ENCODE assay signal across 24 cellular contexts in the genomic region with DNA sequence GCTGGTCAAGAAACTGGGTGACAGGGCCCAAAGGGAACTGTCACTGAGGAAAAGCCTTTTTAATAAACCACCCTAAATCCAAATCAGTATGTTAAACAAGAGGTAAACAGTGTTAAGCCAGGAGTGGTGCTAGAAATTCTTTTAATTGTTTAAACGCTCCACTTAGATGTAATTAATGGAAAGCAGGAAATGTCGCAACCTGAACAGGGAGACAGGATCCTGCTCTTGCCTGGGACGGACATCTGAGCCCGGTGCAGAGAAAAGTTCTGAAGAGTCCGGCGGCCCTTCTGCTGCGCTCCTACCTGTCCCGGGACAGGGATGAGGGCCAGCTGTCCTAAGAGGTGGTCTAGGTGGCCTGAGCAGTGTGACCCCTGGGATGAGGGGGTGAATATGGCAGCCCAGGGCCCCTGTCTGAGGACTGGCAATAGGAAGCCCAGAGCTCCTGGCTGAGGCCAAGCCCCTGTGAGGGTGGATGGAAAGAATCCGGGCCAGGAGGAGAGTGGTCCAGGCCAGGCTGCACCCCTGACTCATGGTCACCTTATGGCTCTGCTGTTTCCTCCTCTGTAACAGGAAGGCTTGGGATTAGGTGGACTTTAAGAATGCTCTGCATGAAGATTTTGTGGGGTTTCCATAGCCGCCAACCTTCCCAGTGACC.
"Had no signal": no experiment of that assay in that cellular context is flagged by ENCODE, and none has a peak within 500 bp of the region (broad histone marks: within the 10 kb centered on the region; RNA-seq: fewer than 3 reads in every experiment).

No MANE protein-coding gene starts in this region.

- H3K27me3 Mint-ChIP-seq: naive thymus-derived CD8-positive, alpha-beta T cell; stimulated activated naive CD8-positive, alpha-beta T cell treated with anti-CD3 and anti-CD28 coated beads, Interleukin-15, Interleukin-2, amounts not matched to agents 100 ng/mL and 50 ng/mL, for 24 hours; type B pancreatic cell had no signal

- H3K4me3 ChIP-seq: skin epidermis, thoracic aorta had no signal

- ATAC-seq: activated naive CD4-positive, alpha-beta T cell treated with anti-CD3 and anti-CD28 coated beads, Interleukin-2, amount 50 U/mL, for 72 hours; left cardiac atrium; naive thymus-derived CD8-positive, alpha-beta T cell; sciatic nerve; stimulated activated effector memory CD8-positive, alpha-beta T cell treated with anti-CD3 and anti-CD28 coated beads, Interleukin-12 subunit alpha, Interleukin-12 subunit beta, amount 100 ng/mL, for 72 hours had no signal

- H3K36me3 ChIP-seq: thoracic aorta had no signal

- H3K27ac ChIP-seq: thoracic aorta had no signal

- H3K9me3 ChIP-seq: thoracic aorta had no signal

- DNase-seq: activated CD4-positive, alpha-beta memory T cell treated with anti-CD3 and anti-CD28 coated beads, Interleukin-2, amount 10 ng/mL, durations not matched to agents 7 days and 5 days; activated CD4-positive, alpha-beta T cell treated with anti-CD3 and anti-CD28 coated beads for 48 hours; activated T-cell treated with anti-CD3 and anti-CD28 coated beads, Interleukin-2, amount 50 U/mL, for 48 hours; anterior cingulate cortex; dermis blood vessel endothelial cell; effector CD4-positive, alpha-beta T cell; foreskin fibroblast; head of caudate nucleus; hippocampal formation; left cardiac atrium; naive thymus-derived CD8-positive, alpha-beta T cell; stimulated activated CD4-positive, alpha-beta T cell treated with anti-CD3 and anti-CD28 coated beads, Interleukin-12 subunit alpha, Interleukin-12 subunit beta, amount 100 ng/mL, for 4 hours; stimulated activated CD4-positive, alpha-beta T cell treated with anti-CD3 and anti-CD28 coated beads, Interleukin-4, amount 100 ng/mL, for 24 hours; T-helper 1 cell had no signal

- H3K9me3 Mint-ChIP-seq: activated T-helper 2 cell treated with anti-CD3 and anti-CD28 coated beads, Interferon-gamma antibody, Interleukin-2, Interleukin-4, amounts not matched to agents 10 μg/mL and 5 μg/mL and 100 μg/mL, durations not matched to agents 14 hours and 24 hours and 36 hours; naive thymus-derived CD8-positive, alpha-beta T cell; stimulated activated effector memory CD8-positive, alpha-beta T cell treated with anti-CD3 and anti-CD28 coated beads, Interleukin-12 subunit alpha, Interleukin-12 subunit beta, amount 100 ng/mL, for 72 hours; stimulated activated naive CD8-positive, alpha-beta T cell treated with anti-CD3 and anti-CD28 coated beads, Interleukin-15, Interleukin-2, amounts not matched to agents 100 ng/mL and 50 ng/mL, for 24 hours; T-helper 2 cell treated with Interferon-gamma antibody and Interleukin-4, amounts not matched to agents 5 μg/mL and 100 μg/mL, for 36 hours; type B pancreatic cell had no signal

- H3K36me3 Mint-ChIP-seq: activated naive CD4-positive, alpha-beta T cell treated with anti-CD3 and anti-CD28 coated beads, Interleukin-2, amount 50 U/mL, for 72 hours; memory B cell; naive thymus-derived CD8-positive, alpha-beta T cell; stimulated activated effector memory CD8-positive, alpha-beta T cell treated with anti-CD3 and anti-CD28 coated beads, Interleukin-12 subunit alpha, Interleukin-12 subunit beta, amount 100 ng/mL, for 72 hours; type B pancreatic cell had no signal

- H3K4me1 Mint-ChIP-seq: activated CD4-positive, alpha-beta memory T cell treated with anti-CD3 and anti-CD28 coated beads, Interleukin-2, amount 10 ng/mL, durations not matched to agents 7 days and 5 days; memory B cell; stimulated activated effector memory CD8-positive, alpha-beta T cell treated with anti-CD3 and anti-CD28 coated beads, Interleukin-12 subunit alpha, Interleukin-12 subunit beta, amount 100 ng/mL, for 72 hours had no signal

- H3K4me3 Mint-ChIP-seq: activated CD4-positive, alpha-beta memory T cell treated with anti-CD3 and anti-CD28 coated beads, Interleukin-2, amount 10 ng/mL, durations not matched to agents 7 days and 5 days; memory B cell; naive thymus-derived CD8-positive, alpha-beta T cell; stimulated activated effector memory CD8-positive, alpha-beta T cell treated with anti-CD3 and anti-CD28 coated beads, Interleukin-12 subunit alpha, Interleukin-12 subunit beta, amount 100 ng/mL, for 72 hours; stimulated activated naive CD8-positive, alpha-beta T cell treated with anti-CD3 and anti-CD28 coated beads, Interleukin-15, Interleukin-2, amounts not matched to agents 100 ng/mL and 50 ng/mL, for 24 hours; T-helper 2 cell treated with Interferon-gamma antibody and Interleukin-4, amounts not matched to agents 5 μg/mL and 100 μg/mL, for 36 hours; type B pancreatic cell had no signal

- H3K27ac Mint-ChIP-seq: activated CD4-positive, alpha-beta memory T cell treated with anti-CD3 and anti-CD28 coated beads, Interleukin-2, amount 10 ng/mL, durations not matched to agents 7 days and 5 days; activated T-helper 2 cell treated with anti-CD3 and anti-CD28 coated beads, Interferon-gamma antibody, Interleukin-2, Interleukin-4, amounts not matched to agents 10 μg/mL and 5 μg/mL and 100 μg/mL, durations not matched to agents 14 hours and 24 hours and 36 hours; memory B cell; naive thymus-derived CD8-positive, alpha-beta T cell; stimulated activated effector memory CD8-positive, alpha-beta T cell treated with anti-CD3 and anti-CD28 coated beads, Interleukin-12 subunit alpha, Interleukin-12 subunit beta, amount 100 ng/mL, for 72 hours; stimulated activated naive CD8-positive, alpha-beta T cell treated with anti-CD3 and anti-CD28 coated beads, Interleukin-15, Interleukin-2, amounts not matched to agents 100 ng/mL and 50 ng/mL, for 24 hours; T-helper 2 cell treated with Interferon-gamma antibody and Interleukin-4, amounts not matched to agents 5 μg/mL and 100 μg/mL, for 36 hours; type B pancreatic cell had no signal
